In genomic region chr10:92432596-92432995, GRCh38 we compare ENCODE assay signal across 18 cellular contexts.
"Had no signal": no experiment of that assay in that cellular context is flagged by ENCODE, and none has a peak within 500 bp of the region (broad histone marks: within the 10 kb centered on the region; RNA-seq: fewer than 3 reads in every experiment).

No MANE protein-coding gene starts in this region.

- H3K36me3 ChIP-seq: ascending aorta, esophagus squamous epithelium, left lung, pancreas, thyroid gland had no signal

- ATAC-seq: activated T-cell treated with anti-CD3 and anti-CD28 coated beads, Interleukin-2, amount 50 U/mL, for 72 hours; left lung; mucosa of descending colon; naive thymus-derived CD4-positive, alpha-beta T cell; pancreas; stimulated activated naive B cell treated with anti-CD40 and anti-IgM and Interleukin-4, amounts not matched to agents 10 μg/mL and 1 μg/mL and 100 μg/mL, for 72 hours had no signal

- H3K9me3 Mint-ChIP-seq: activated T-cell treated with anti-CD3 and anti-CD28 coated beads, Interleukin-2, amount 50 U/mL, for 72 hours; naive thymus-derived CD4-positive, alpha-beta T cell; stimulated activated naive B cell treated with anti-CD40 and anti-IgM and Interleukin-4, amounts not matched to agents 10 μg/mL and 1 μg/mL and 100 μg/mL, for 72 hours had no signal

- DNase-seq: activated CD4-positive, alpha-beta T cell treated with anti-CD3 and anti-CD28 coated beads, Interleukin-2, amount 50 U/mL, for 1 hour; activated CD4-positive, CD25-positive, alpha-beta regulatory T cell treated with anti-CD3 and anti-CD28 coated beads, Interleukin-2, amount 50 U/mL, for 72 hours; activated effector memory CD4-positive, alpha-beta T cell treated with anti-CD3 and anti-CD28 coated beads, Interleukin-2, amount 50 U/mL, for 16 hours; activated naive CD4-positive, alpha-beta T cell treated with anti-CD3 and anti-CD28 coated beads, Interleukin-2, amount 50 U/mL, for 16 hours; activated T-cell treated with anti-CD3 and anti-CD28 coated beads, Interleukin-2, amount 50 U/mL, for 72 hours; cortex of kidney; effector CD8-positive, alpha-beta T cell; esophagus squamous epithelium; hippocampal formation; left lung; mesenchymal stem cell; mucosa of descending colon; naive thymus-derived CD4-positive, alpha-beta T cell; pancreas; SK-N-SH; stimulated activated naive B cell treated with anti-CD40 and anti-IgM and Interleukin-4, amounts not matched to agents 10 μg/mL and 1 μg/mL and 100 μg/mL, for 72 hours; thyroid gland had no signal

- H3K27me3 ChIP-seq: ascending aorta, esophagus squamous epithelium, left lung, pancreas, thyroid gland had no signal

- H3K4me3 Mint-ChIP-seq: activated T-cell treated with anti-CD3 and anti-CD28 coated beads, Interleukin-2, amount 50 U/mL, for 72 hours; naive thymus-derived CD4-positive, alpha-beta T cell; stimulated activated naive B cell treated with anti-CD40 and anti-IgM and Interleukin-4, amounts not matched to agents 10 μg/mL and 1 μg/mL and 100 μg/mL, for 72 hours had no signal

- H3K4me1 Mint-ChIP-seq: naive thymus-derived CD4-positive, alpha-beta T cell had no signal

- H3K27ac ChIP-seq: ascending aorta, esophagus squamous epithelium, left lung, pancreas, thyroid gland had no signal

- H3K4me3 ChIP-seq: ascending aorta, esophagus squamous epithelium, left lung, mucosa of descending colon, pancreas, thyroid gland had no signal

- H3K9me2 ChIP-seq: SK-N-SH had no signal

- H3K27ac Mint-ChIP-seq: activated T-cell treated with anti-CD3 and anti-CD28 coated beads, Interleukin-2, amount 50 U/mL, for 72 hours; naive thymus-derived CD4-positive, alpha-beta T cell; stimulated activated naive B cell treated with anti-CD40 and anti-IgM and Interleukin-4, amounts not matched to agents 10 μg/mL and 1 μg/mL and 100 μg/mL, for 72 hours had no signal

- H3K4me2 ChIP-seq: SK-N-SH had no signal

- H3K4me1 ChIP-seq: ascending aorta, left lung, pancreas, thyroid gland had no signal

- H3K27me3 Mint-ChIP-seq: naive thymus-derived CD4-positive, alpha-beta T cell; stimulated activated naive B cell treated with anti-CD40 and anti-IgM and Interleukin-4, amounts not matched to agents 10 μg/mL and 1 μg/mL and 100 μg/mL, for 72 hours had no signal

- H3K36me3 Mint-ChIP-seq: naive thymus-derived CD4-positive, alpha-beta T cell; stimulated activated naive B cell treated with anti-CD40 and anti-IgM and Interleukin-4, amounts not matched to agents 10 μg/mL and 1 μg/mL and 100 μg/mL, for 72 hours had no signal
